20 cellular contexts compared by ENCODE assay signal in the genomic region with DNA sequence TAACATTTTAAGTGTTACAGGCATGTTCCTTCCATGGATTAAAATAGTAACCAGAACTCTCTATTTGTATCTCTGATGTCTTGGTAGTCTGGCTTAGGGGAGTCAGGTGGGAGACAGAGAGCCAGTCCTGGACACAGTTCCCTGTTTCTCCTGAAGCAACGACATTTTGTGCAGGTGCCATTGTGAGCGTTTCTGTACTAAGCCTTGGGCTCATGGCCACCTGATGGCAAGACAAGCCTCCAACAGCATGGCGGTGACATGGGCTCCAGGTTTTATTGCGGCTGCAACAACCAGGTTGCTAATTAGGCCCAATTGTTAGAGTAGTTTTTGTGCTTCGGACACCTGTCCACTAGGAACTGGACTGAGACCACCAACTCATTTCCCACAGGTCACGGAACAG.
"Had no signal": no experiment of that assay in that cellular context is flagged by ENCODE, and none has a peak within 500 bp of the region (broad histone marks: within the 10 kb centered on the region; RNA-seq: fewer than 3 reads in every experiment).

No MANE protein-coding gene starts in this region.

- H2AFZ ChIP-seq: parathyroid adenoma had no signal

- H3K4me1 ChIP-seq: gastrocnemius medialis, parathyroid adenoma, right lobe of liver, suprapubic skin, transverse colon, vagina had no signal

- H3K27me3 ChIP-seq: gastrocnemius medialis, right lobe of liver, suprapubic skin, transverse colon, vagina had no signal

- ATAC-seq: esophagus mucosa; gastrocnemius medialis; natural killer cell; right lobe of liver; stimulated activated naive B cell treated with anti-CD40 and anti-IgM and Interleukin-4, amounts not matched to agents 10 μg/mL and 1 μg/mL and 100 μg/mL, for 72 hours; stimulated activated naive CD8-positive, alpha-beta T cell treated with anti-CD3 and anti-CD28 coated beads, Interleukin-15, amount 100 ng/mL, for 72 hours had no signal

- FAIRE-seq: keratinocyte, small intestine had no signal

- DNase-seq: effector CD8-positive, alpha-beta T cell; endodermal cell; foreskin fibroblast; gastrocnemius medialis; head of caudate nucleus; natural killer cell; right lobe of liver; small intestine; stimulated activated CD4-positive, alpha-beta T cell treated with anti-CD3 and anti-CD28 coated beads, Interleukin-15, amount 100 ng/mL, for 24 hours; stimulated activated CD4-positive, alpha-beta T cell treated with anti-CD3 and anti-CD28 coated beads, Interleukin-2, amount 100 ng/mL, for 48 hours; stimulated activated naive B cell treated with anti-CD40 and anti-IgM and Interleukin-4, amounts not matched to agents 10 μg/mL and 1 μg/mL and 100 μg/mL, for 72 hours; stimulated activated naive CD8-positive, alpha-beta T cell treated with anti-CD3 and anti-CD28 coated beads, Interleukin-15, amount 100 ng/mL, for 72 hours; transverse colon had no signal

- H3K9ac ChIP-seq: parathyroid adenoma had no signal

- H3K79me2 ChIP-seq: parathyroid adenoma had no signal

- H3K27ac ChIP-seq: epithelial cell of prostate, gastrocnemius medialis, parathyroid adenoma, right lobe of liver, suprapubic skin, transverse colon, vagina had no signal

- H3K36me3 ChIP-seq: gastrocnemius medialis, right lobe of liver, suprapubic skin, transverse colon, vagina had no signal

- H3K4me3 ChIP-seq: gastrocnemius medialis, lung, right lobe of liver, suprapubic skin, transverse colon, vagina had no signal

- H3K9me3 ChIP-seq: gastrocnemius medialis, right lobe of liver, suprapubic skin, vagina had no signal
